10 cellular contexts compared by ENCODE assay signal in the genomic region with DNA sequence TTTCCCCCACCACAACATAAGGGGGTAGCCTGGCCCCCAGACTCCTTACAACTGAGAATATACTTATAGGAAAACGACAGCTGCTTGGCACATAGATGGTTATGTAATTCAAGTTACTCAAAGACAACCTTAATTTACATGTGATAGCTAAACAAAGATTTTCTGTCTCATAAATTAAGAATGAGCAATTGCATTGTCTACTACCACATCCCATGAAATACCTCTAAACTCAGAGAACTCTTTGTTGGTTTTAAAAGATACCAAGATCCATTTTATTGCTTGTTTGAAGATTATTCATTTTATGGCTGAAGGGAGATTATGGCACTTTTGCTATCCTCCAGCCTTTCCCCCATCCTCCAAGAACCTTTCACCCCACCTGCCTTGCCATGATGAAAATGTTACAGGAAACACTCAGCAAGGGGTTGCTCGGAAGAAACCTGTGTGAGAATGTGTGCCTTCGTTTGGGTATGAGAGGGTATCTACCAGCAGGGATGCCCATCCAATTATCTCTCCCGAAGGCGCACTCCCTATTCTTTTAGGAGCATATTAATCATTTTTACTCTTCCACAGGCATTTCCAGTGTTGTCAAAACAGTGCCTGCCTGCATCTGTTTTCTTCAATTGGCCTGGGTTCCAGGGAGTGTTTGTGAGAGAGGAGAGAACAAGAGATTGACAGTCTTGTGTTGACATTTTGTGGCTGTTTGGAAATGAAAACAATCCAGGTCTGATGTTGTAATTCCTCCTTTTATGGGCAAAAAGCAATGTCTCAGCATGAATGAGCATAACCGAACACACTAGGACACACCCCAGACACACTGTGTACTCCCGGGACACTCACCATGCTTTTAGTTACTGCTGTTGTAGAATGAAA.
DNase-seq lines count a peak whose midpoint lies in the region; ATAC-seq and TF ChIP-seq lines count a peak whose summit lies in the region.
"Had no signal": no experiment of that assay in that cellular context is flagged by ENCODE, and none has a peak within 500 bp of the region (broad histone marks: within the 10 kb centered on the region; RNA-seq: fewer than 3 reads in every experiment).

No MANE protein-coding gene starts in this region.

- H3K9ac ChIP-seq in skeletal muscle satellite cell (ENCODE audit: low read depth, low read length) = no peak overlapping the region

- H3K4me3 ChIP-seq in skeletal muscle satellite cell (ENCODE audit: low read length) = no peak overlapping the region
- H3K4me3 ChIP-seq: esophagus muscularis mucosa, Peyer's patch had no signal

- H3K27me3 ChIP-seq in foreskin keratinocyte (no peaks in the 10 kb centered on the region), skeletal muscle satellite cell (ENCODE audit: control insufficient read depth, insufficient read depth, low read length) (no peaks in the 10 kb centered on the region)
- H3K27me3 ChIP-seq: esophagus muscularis mucosa, Peyer's patch had no signal

- no peaks in the 10 kb centered on the region for H3K36me3 ChIP-seq in skeletal muscle satellite cell (ENCODE audit: insufficient read depth, low read length)
- H3K36me3 ChIP-seq: esophagus muscularis mucosa, Peyer's patch had no signal

- DNase-seq in H4 (ENCODE audit: low spot score) (peak; percentile 92), RWPE1 (ENCODE audit: low spot score) (peak; percentile 74), foreskin keratinocyte (peak; percentile 77 to 88), NCI-H1436 (lab: John Stamatoyannopoulos, UW) (no peak), NCI-H2029 treated with DMSO at 0.1 percent for 48 hours (lab: John Stamatoyannopoulos, UW) (no peak)
- DNase-seq: Peyer's patch had no signal

- H3K27ac ChIP-seq in RWPE1 (no peak overlapping the region), foreskin keratinocyte (no peak overlapping the region)
- H3K27ac ChIP-seq: esophagus muscularis mucosa had no signal

- H3K4me1 ChIP-seq in foreskin keratinocyte (peaks cover 4% of the 10 kb centered on the region), skeletal muscle satellite cell (ENCODE audit: control insufficient read depth, insufficient read depth, low read length) (peaks cover 5% of the 10 kb centered on the region)
- H3K4me1 ChIP-seq: Peyer's patch had no signal

- ATAC-seq in foreskin keratinocyte = peak; percentile 35
- no peak for ATAC-seq in HG03196 (IDR thresholded peaks at IDR 0.05; ENCODE audit: unreplicated experiment)
- ATAC-seq in GM21717 (IDR thresholded peaks at IDR 0.05; ENCODE audit: unreplicated experiment) = no peak

- H3K4me2 ChIP-seq in skeletal muscle satellite cell (ENCODE audit: low read length) = peak overlapping the region; percentile 23

- POLR2A ChIA-PET in RWPE1 (lab: Yijun Ruan, JAX; ENCODE audit: low non-redundant PET) = no interaction called here

- CTCF ChIA-PET in RWPE1 (lab: Yijun Ruan, JAX) = interaction anchor here (0.9 kb wide), 1 partner anchor 397 kb away, joined by 4 read pairs; no protein-coding TSS in a partner anchor

- TF ChIP-seq CTCF in RWPE1 (conservative IDR thresholded peaks at IDR 0.05; ENCODE audit: low read depth) (no peak), foreskin keratinocyte (conservative IDR thresholded peaks at IDR 0.05) (no peak)

- no peaks in the 10 kb centered on the region for H3K9me3 ChIP-seq in skeletal muscle satellite cell (replicated peaks; ENCODE audit: low read length)
- H3K9me3 ChIP-seq: esophagus muscularis mucosa, Peyer's patch had no signal

Comparison
In these comparisons a context has a peak if more than half of its experiments do, and no peak if none do; other contexts are left out.
1. DNase-seq: peak in H4 (single experiment), RWPE1 (single experiment) and foreskin keratinocyte (2 of 2); none in NCI-H1436 (single experiment) and NCI-H2029 treated with DMSO at 0.1 percent for 48 hours (single experiment).